Comparison of ENCODE assay signal across 2 cellular contexts in the genomic region with DNA sequence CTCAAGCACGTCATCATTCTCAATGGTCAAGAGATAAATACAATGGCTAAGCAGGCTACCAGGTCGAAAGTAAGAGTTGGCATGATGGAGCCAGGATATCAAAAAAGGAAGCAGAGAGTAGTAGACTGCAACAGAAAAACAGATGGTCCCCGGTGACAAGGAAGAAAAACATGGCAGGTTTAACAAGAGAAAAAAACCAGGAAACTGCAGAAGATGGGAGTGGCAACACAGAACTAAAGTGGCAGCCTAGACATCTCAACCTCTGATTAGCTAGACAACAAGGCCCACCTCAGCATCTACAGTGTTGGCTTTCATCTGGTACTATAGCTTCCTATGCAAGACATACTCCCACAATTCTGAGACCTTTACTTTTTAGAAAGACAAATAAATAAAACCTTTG.
TF ChIP-seq lines count a peak whose summit lies in the region.

No MANE protein-coding gene starts in this region.

TF ChIP-seq in HepG2, 621 proteins besides CTCF, POLR2A, EP300 and RAD21:
- TF ChIP-seq ZNF331 (CRISPR knock-in tag; IDR thresholded peaks at IDR 0.05) (no peak), PCBP1 (IDR thresholded peaks at IDR 0.05; ENCODE audit: borderline replicate concordance, low read depth, low read length) (no peak), MED8 (CRISPR knock-in tag; IDR thresholded peaks at IDR 0.05; ENCODE audit: insufficient replicate concordance) (no peak), PTBP1 (IDR thresholded peaks at IDR 0.05; ENCODE audit: low read depth, low read length, poor library complexity, severe bottlenecking) (no peak), PRPF4 (IDR thresholded peaks at IDR 0.05; ENCODE audit: low read depth, low read length, poor library complexity, severe bottlenecking) (no peak), ZNF616 (CRISPR knock-in tag; IDR thresholded peaks at IDR 0.05; ENCODE audit: low read depth) (no peak), PRDM10 (CRISPR knock-in tag; IDR thresholded peaks at IDR 0.05; ENCODE audit: low read depth) (no peak)
- TF ChIP-seq, protein P1, sequence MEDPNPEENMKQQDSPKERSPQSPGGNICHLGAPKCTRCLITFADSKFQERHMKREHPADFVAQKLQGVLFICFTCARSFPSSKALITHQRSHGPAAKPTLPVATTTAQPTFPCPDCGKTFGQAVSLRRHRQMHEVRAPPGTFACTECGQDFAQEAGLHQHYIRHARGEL (CRISPR knock-in tag; IDR thresholded peaks at IDR 0.05), result no peak

TF ChIP-seq in endothelial cell of umbilical vein, 7 proteins besides CTCF, POLR2A, EP300 and RAD21:
- TF ChIP-seq FOS (IDR thresholded peaks at IDR 0.05; ENCODE audit: borderline replicate concordance, insufficient read depth, low read length), result no peak
- TF ChIP-seq POLR2AphosphoS5 (IDR thresholded peaks at IDR 0.05; ENCODE audit: insufficient read depth, low read depth, low read length), result no peak
- TF ChIP-seq, protein P2, sequence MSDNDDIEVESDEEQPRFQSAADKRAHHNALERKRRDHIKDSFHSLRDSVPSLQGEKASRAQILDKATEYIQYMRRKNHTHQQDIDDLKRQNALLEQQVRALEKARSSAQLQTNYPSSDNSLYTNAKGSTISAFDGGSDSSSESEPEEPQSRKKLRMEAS (IDR thresholded peaks at IDR 0.05; ENCODE audit: insufficient read depth, insufficient read length), result no peak
